ENCODE assay signal across 8 cellular contexts in genomic region chr4:37889849-37890500, GRCh38. TPM values are rescaled to one million over a fixed set of nuclear protein-coding genes. Genes with fewer than 3 reads are reported as not detected.
DNase-seq lines count a peak whose midpoint lies in the region; ATAC-seq and TF ChIP-seq lines count a peak whose summit lies in the region.

No MANE protein-coding gene starts in this region.

- H3K27me3 Mint-ChIP-seq in activated T-helper 1 cell treated with anti-CD3 and anti-CD28 coated beads, Interleukin-12 subunit alpha, Interleukin-12 subunit beta, Interleukin-2, Interleukin-4 antibody, amounts not matched to agents 30 ng/mL and 10 ng/mL and 1 ng/mL, durations not matched to agents 14 hours and 24 hours and 36 hours (ENCODE audit: insufficient read depth), result peaks cover 19% of the 10 kb centered on the region

- peak overlapping the region; percentile 63 for H3K4me3 Mint-ChIP-seq in activated T-helper 1 cell treated with anti-CD3 and anti-CD28 coated beads, Interleukin-12 subunit alpha, Interleukin-12 subunit beta, Interleukin-2, Interleukin-4 antibody, amounts not matched to agents 30 ng/mL and 10 ng/mL and 1 ng/mL, durations not matched to agents 14 hours and 24 hours and 36 hours

- POLR2A ChIA-PET in HEK293T (lab: Yijun Ruan, JAX), result interaction anchor here (0.7 kb wide), 1 partner anchor 13 kb away, joined by 3 read pairs; no protein-coding TSS in a partner anchor

- H3K4me3 ChIP-seq in GM08714 (ENCODE audit: low read length), result peak overlapping the region; percentile 85; the same call in 1 of the 2 replicates

- CTCF ChIA-PET in HEK293T (lab: Yijun Ruan, JAX), result no interaction called here

- no peaks in the 10 kb centered on the region for H3K9me3 Mint-ChIP-seq in activated T-helper 1 cell treated with anti-CD3 and anti-CD28 coated beads, Interleukin-12 subunit alpha, Interleukin-12 subunit beta, Interleukin-2, Interleukin-4 antibody, amounts not matched to agents 30 ng/mL and 10 ng/mL and 1 ng/mL, durations not matched to agents 14 hours and 24 hours and 36 hours

- no peak for DNase-seq in activated T-helper 1 cell treated with anti-CD3 and anti-CD28 coated beads, Interleukin-12 subunit alpha, Interleukin-12 subunit beta, Interleukin-2, Interleukin-4 antibody, amounts not matched to agents 30 ng/mL and 10 ng/mL and 1 ng/mL, durations not matched to agents 14 hours and 24 hours and 36 hours (ENCODE audit: low spot score)
- DNase-seq in left cardiac atrium (no peak), posterior cingulate gyrus (peak in 9 of 10 donors; percentile 16 to 94 (median 62)), HEK293T (ENCODE audit: extremely low spot score) (no peak)
- no peak for DNase-seq in activated CD4-positive, alpha-beta T cell treated with anti-CD3 and anti-CD28 coated beads for 4 hours

- intact Hi-C loops in activated T-helper 1 cell treated with anti-CD3 and anti-CD28 coated beads, Interleukin-12 subunit alpha, Interleukin-12 subunit beta, Interleukin-2, Interleukin-4 antibody, amounts not matched to agents 30 ng/mL and 10 ng/mL and 1 ng/mL, durations not matched to agents 14 hours and 24 hours and 36 hours (cut with micrococcal nuclease), result loop anchor here (1.0 to 5.0 kb wide), 5 partner anchors 87 to 1567 kb away; partner anchors contain the start of genes LIAS, RPL9 and TLR6
- intact Hi-C loops in left cardiac atrium (cut with DNase I), result loop anchor here in 1 of 2 donors (5.0 kb wide), 2 partner anchors 82 to 83 kb away; no protein-coding TSS in a partner anchor
- intact Hi-C loops in posterior cingulate gyrus (cut with DNase I), result loop anchor here (5.0 kb wide), 2 partner anchors 63 to 87 kb away; partner anchors contain the start of gene PGM2

- ATAC-seq in left cardiac atrium (peak; percentile 22 to 27), HG03045 (IDR thresholded peaks at IDR 0.05; ENCODE audit: unreplicated experiment) (no peak), GM21529 (IDR thresholded peaks at IDR 0.05; ENCODE audit: unreplicated experiment) (no peak)

- H3K4me1 Mint-ChIP-seq in activated T-helper 1 cell treated with anti-CD3 and anti-CD28 coated beads, Interleukin-12 subunit alpha, Interleukin-12 subunit beta, Interleukin-2, Interleukin-4 antibody, amounts not matched to agents 30 ng/mL and 10 ng/mL and 1 ng/mL, durations not matched to agents 14 hours and 24 hours and 36 hours (ENCODE audit: low read depth), result peaks cover 45% of the 10 kb centered on the region

- H3K27ac Mint-ChIP-seq in activated T-helper 1 cell treated with anti-CD3 and anti-CD28 coated beads, Interleukin-12 subunit alpha, Interleukin-12 subunit beta, Interleukin-2, Interleukin-4 antibody, amounts not matched to agents 30 ng/mL and 10 ng/mL and 1 ng/mL, durations not matched to agents 14 hours and 24 hours and 36 hours, result no peak overlapping the region

- H3K36me3 Mint-ChIP-seq in activated T-helper 1 cell treated with anti-CD3 and anti-CD28 coated beads, Interleukin-12 subunit alpha, Interleukin-12 subunit beta, Interleukin-2, Interleukin-4 antibody, amounts not matched to agents 30 ng/mL and 10 ng/mL and 1 ng/mL, durations not matched to agents 14 hours and 24 hours and 36 hours (ENCODE audit: low read depth), result no peaks in the 10 kb centered on the region

TF ChIP-seq in HEK293T, 16 proteins besides CTCF, POLR2A, EP300 and RAD21:
- no peak for TF ChIP-seq LEF1 (IDR thresholded peaks at IDR 0.05; ENCODE audit: borderline replicate concordance)
- TF ChIP-seq BHLHE40 (IDR thresholded peaks at IDR 0.05; ENCODE audit: borderline replicate concordance), result no peak
- no peak for TF ChIP-seq ARNT (IDR thresholded peaks at IDR 0.05)
- TF ChIP-seq FOXK2 (IDR thresholded peaks at IDR 0.05), result no peak
- no peak for TF ChIP-seq SUZ12 (IDR thresholded peaks at IDR 0.05)
- no peak for TF ChIP-seq SP1 (IDR thresholded peaks at IDR 0.05)
- TF ChIP-seq L3MBTL2 (conservative IDR thresholded peaks at IDR 0.05), result no peak
TF ChIP-seq in HEK293T: peak in this region for 0.

RNA-seq across cellular contexts. Expression of gene TBC1D1, which starts 0.9 kb away (rescaled TPM):
- 50.2 and 52.6 TPM in 2 replicates for total RNA-seq in activated T-helper 1 cell treated with anti-CD3 and anti-CD28 coated beads, Interleukin-12 subunit alpha, Interleukin-12 subunit beta, Interleukin-2, Interleukin-4 antibody, amounts not matched to agents 30 ng/mL and 10 ng/mL and 1 ng/mL, durations not matched to agents 14 hours and 24 hours and 36 hours
- 100 to 1,000 TPM; 116 to 130 TPM for total RNA-seq in left cardiac atrium

Comparison
In these comparisons a context has a peak if more than half of its experiments do, and no peak if none do; other contexts are left out.
1. DNase-seq: peak in posterior cingulate gyrus (9 of 10); none in activated T-helper 1 cell treated with anti-CD3 and anti-CD28 coated beads, Interleukin-12 subunit alpha, Interleukin-12 subunit beta, Interleukin-2, Interleukin-4 antibody, amounts not matched to agents 30 ng/mL and 10 ng/mL and 1 ng/mL, durations not matched to agents 14 hours and 24 hours and 36 hours (single experiment), left cardiac atrium (single experiment), activated CD4-positive, alpha-beta T cell treated with anti-CD3 and anti-CD28 coated beads for 4 hours (0 of 2) and HEK293T (single experiment).
2. ATAC-seq: peak in left cardiac atrium (2 of 2); none in HG03045 (single experiment) and GM21529 (single experiment).